Comparison of ENCODE assay signal across 1 cellular context in the genomic region with DNA sequence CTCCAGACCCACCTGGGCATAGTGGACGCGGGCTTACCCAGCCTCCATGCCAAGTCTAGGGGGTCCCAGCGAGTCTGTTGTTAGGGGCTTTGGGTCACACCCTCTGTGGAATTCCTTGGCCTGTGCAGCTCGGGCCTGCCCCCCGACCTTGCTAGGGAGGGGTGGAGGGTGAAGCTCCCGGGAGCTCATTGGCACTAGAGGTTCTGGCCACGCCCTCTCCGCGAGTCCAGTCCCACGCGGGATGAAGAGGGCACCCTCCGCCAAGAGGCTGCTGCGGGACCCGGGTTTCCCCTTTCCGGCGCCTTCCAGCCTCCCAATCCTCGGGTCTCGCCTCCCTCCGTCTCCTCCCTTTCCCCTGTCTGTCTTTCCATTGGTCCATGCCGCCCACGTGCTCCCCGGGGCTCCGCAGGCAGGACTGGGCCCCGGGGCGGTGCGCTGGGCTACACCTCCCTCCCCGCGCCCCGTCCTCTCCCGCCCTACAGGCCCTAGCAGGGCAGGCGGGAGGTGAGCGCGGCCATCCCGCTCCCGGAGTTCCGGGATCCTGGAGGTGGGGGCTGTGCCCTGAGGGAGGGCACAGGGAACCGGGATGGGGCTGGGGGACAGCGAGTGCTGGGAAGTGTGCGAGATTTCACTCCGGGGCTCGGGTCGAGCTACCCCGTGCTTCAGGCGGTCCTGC.
A peak's percentile ranks its signal among the peaks of the same experiment; 100 is the strongest.
TF ChIP-seq lines count a peak whose summit lies in the region.

No MANE protein-coding gene starts in this region.

TF ChIP-seq in HepG2, 621 proteins besides CTCF, POLR2A, EP300 and RAD21 (continued from another document and continues in another):
- TF ChIP-seq, protein P1, sequence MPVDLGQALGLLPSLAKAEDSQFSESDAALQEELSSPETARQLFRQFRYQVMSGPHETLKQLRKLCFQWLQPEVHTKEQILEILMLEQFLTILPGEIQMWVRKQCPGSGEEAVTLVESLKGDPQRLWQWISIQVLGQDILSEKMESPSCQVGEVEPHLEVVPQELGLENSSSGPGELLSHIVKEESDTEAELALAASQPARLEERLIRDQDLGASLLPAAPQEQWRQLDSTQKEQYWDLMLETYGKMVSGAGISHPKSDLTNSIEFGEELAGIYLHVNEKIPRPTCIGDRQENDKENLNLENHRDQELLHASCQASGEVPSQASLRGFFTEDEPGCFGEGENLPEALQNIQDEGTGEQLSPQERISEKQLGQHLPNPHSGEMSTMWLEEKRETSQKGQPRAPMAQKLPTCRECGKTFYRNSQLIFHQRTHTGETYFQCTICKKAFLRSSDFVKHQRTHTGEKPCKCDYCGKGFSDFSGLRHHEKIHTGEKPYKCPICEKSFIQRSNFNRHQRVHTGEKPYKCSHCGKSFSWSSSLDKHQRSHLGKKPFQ (CRISPR knock-in tag; IDR thresholded peaks at IDR 0.05; ENCODE audit: insufficient replicate concordance), result peak; percentile 37
- TF ChIP-seq, protein P2, sequence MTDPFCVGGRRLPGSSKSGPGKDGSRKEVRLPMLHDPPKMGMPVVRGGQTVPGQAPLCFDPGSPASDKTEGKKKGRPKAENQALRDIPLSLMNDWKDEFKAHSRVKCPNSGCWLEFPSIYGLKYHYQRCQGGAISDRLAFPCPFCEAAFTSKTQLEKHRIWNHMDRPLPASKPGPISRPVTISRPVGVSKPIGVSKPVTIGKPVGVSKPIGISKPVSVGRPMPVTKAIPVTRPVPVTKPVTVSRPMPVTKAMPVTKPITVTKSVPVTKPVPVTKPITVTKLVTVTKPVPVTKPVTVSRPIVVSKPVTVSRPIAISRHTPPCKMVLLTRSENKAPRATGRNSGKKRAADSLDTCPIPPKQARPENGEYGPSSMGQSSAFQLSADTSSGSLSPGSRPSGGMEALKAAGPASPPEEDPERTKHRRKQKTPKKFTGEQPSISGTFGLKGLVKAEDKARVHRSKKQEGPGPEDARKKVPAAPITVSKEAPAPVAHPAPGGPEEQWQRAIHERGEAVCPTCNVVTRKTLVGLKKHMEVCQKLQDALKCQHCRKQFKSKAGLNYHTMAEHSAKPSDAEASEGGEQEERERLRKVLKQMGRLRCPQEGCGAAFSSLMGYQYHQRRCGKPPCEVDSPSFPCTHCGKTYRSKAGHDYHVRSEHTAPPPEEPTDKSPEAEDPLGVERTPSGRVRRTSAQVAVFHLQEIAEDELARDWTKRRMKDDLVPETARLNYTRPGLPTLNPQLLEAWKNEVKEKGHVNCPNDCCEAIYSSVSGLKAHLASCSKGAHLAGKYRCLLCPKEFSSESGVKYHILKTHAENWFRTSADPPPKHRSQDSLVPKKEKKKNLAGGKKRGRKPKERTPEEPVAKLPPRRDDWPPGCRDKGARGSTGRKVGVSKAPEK (CRISPR knock-in tag; IDR thresholded peaks at IDR 0.05; ENCODE audit: borderline replicate concordance), result no peak
- TF ChIP-seq SAP130 (CRISPR knock-in tag; IDR thresholded peaks at IDR 0.05; ENCODE audit: low read depth) (peak; percentile 81), CEBPB (IDR thresholded peaks at IDR 0.05; ENCODE audit: borderline replicate concordance, low read depth, low read length) (no peak), SP140L (CRISPR knock-in tag; IDR thresholded peaks at IDR 0.05; ENCODE audit: borderline replicate concordance) (no peak), ZFP62 (CRISPR knock-in tag; IDR thresholded peaks at IDR 0.05) (no peak), ZNF775 (CRISPR knock-in tag; IDR thresholded peaks at IDR 0.05; ENCODE audit: borderline replicate concordance) (no peak), RBAK (CRISPR knock-in tag; IDR thresholded peaks at IDR 0.05) (no peak), GPN1 (CRISPR knock-in tag; IDR thresholded peaks at IDR 0.05; ENCODE audit: borderline replicate concordance) (no peak), ZNF354B (CRISPR knock-in tag; IDR thresholded peaks at IDR 0.05) (no peak), RBM39 (IDR thresholded peaks at IDR 0.05; ENCODE audit: low read depth, low read length, poor library complexity, severe bottlenecking) (no peak), GTF2F1 (IDR thresholded peaks at IDR 0.05; ENCODE audit: low read length) (no peak), ZNF746 (CRISPR knock-in tag; IDR thresholded peaks at IDR 0.05) (0 out of 2 replicates have a peak, but pooled peaks have one; percentile 44), NBN (conservative IDR thresholded peaks at IDR 0.05) (no peak), ZNF850 (CRISPR knock-in tag; conservative IDR thresholded peaks at IDR 0.05) (no peak), FOXK2 (IDR thresholded peaks at IDR 0.05) (no peak), RFXANK (CRISPR knock-in tag; IDR thresholded peaks at IDR 0.05) (no peak), NR3C1 (CRISPR knock-in tag; IDR thresholded peaks at IDR 0.05) (no peak), ZFP82 (CRISPR knock-in tag; IDR thresholded peaks at IDR 0.05; ENCODE audit: borderline replicate concordance) (peak; percentile 82; the same call in 1 of the 2 replicates), KLF6 (CRISPR knock-in tag; IDR thresholded peaks at IDR 0.05) (peak; percentile 73; the same call in 1 of the 2 replicates), ARHGAP35 (CRISPR knock-in tag; IDR thresholded peaks at IDR 0.05; ENCODE audit: borderline replicate concordance) (no peak; the same call in 1 of the 2 replicates), RFXAP (CRISPR knock-in tag; IDR thresholded peaks at IDR 0.05; ENCODE audit: borderline replicate concordance) (peak; percentile 34), SALL1 (CRISPR knock-in tag; IDR thresholded peaks at IDR 0.05) (peak; percentile 30; the same call in 1 of the 2 replicates), MAFF (IDR thresholded peaks at IDR 0.05; ENCODE audit: low read depth, low read length) (no peak), MTF2 (CRISPR knock-in tag; IDR thresholded peaks at IDR 0.05; ENCODE audit: borderline replicate concordance) (no peak; the same call in 1 of the 2 replicates), SALL2 (CRISPR knock-in tag; IDR thresholded peaks at IDR 0.05) (no peak; the same call in 1 of the 2 replicates), ZNF891 (CRISPR knock-in tag; IDR thresholded peaks at IDR 0.05) (peak; percentile 75; the same call in 1 of the 2 replicates), KMT2A (CRISPR knock-in tag; IDR thresholded peaks at IDR 0.05) (0 out of 2 replicates have a peak, but pooled peaks have one; percentile 46), SNAPC2 (CRISPR knock-in tag; IDR thresholded peaks at IDR 0.05) (0 out of 2 replicates have a peak, but pooled peaks have one; percentile 21), ZSCAN12 (CRISPR knock-in tag; IDR thresholded peaks at IDR 0.05) (no peak), SSRP1 (CRISPR knock-in tag; IDR thresholded peaks at IDR 0.05) (peak; percentile 82; the same call in 1 of the 2 replicates)
- TF ChIP-seq, protein P3, sequence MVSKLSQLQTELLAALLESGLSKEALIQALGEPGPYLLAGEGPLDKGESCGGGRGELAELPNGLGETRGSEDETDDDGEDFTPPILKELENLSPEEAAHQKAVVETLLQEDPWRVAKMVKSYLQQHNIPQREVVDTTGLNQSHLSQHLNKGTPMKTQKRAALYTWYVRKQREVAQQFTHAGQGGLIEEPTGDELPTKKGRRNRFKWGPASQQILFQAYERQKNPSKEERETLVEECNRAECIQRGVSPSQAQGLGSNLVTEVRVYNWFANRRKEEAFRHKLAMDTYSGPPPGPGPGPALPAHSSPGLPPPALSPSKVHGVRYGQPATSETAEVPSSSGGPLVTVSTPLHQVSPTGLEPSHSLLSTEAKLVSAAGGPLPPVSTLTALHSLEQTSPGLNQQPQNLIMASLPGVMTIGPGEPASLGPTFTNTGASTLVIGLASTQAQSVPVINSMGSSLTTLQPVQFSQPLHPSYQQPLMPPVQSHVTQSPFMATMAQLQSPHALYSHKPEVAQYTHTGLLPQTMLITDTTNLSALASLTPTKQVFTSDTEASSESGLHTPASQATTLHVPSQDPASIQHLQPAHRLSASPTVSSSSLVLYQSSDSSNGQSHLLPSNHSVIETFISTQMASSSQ (IDR thresholded peaks at IDR 0.05; ENCODE audit: low read depth), result no peak
- TF ChIP-seq, protein P3 (CRISPR knock-in tag; IDR thresholded peaks at IDR 0.05; ENCODE audit: borderline replicate concordance), result peak; percentile 42; the same call in 1 of the 2 replicates
- TF ChIP-seq, protein P4, sequence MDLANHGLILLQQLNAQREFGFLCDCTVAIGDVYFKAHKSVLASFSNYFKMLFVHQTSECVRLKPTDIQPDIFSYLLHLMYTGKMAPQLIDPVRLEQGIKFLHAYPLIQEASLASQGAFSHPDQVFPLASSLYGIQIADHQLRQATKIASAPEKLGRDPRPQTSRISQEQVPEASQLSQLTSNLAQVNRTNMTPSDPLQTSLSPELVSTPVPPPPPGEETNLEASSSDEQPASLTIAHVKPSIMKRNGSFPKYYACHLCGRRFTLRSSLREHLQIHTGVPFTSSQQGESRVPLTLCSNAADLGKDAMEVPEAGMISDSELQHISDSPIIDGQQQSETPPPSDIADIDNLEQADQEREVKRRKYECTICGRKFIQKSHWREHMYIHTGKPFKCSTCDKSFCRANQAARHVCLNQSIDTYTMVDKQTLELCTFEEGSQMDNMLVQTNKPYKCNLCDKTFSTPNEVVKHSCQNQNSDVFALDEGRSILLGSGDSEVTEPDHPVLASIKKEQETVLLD (CRISPR knock-in tag; IDR thresholded peaks at IDR 0.05; ENCODE audit: low read depth), result peak; percentile 57; the same call in 1 of the 2 replicates
- TF ChIP-seq, protein P5, sequence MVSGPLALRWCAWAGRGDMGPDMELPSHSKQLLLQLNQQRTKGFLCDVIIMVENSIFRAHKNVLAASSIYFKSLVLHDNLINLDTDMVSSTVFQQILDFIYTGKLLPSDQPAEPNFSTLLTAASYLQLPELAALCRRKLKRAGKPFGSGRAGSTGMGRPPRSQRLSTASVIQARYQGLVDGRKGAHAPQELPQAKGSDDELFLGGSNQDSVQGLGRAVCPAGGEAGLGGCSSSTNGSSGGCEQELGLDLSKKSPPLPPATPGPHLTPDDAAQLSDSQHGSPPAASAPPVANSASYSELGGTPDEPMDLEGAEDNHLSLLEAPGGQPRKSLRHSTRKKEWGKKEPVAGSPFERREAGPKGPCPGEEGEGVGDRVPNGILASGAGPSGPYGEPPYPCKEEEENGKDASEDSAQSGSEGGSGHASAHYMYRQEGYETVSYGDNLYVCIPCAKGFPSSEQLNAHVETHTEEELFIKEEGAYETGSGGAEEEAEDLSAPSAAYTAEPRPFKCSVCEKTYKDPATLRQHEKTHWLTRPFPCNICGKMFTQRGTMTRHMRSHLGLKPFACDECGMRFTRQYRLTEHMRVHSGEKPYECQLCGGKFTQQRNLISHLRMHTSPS (CRISPR knock-in tag; IDR thresholded peaks at IDR 0.05; ENCODE audit: low read depth), result peak; percentile 19; the same call in 1 of the 2 replicates
- TF ChIP-seq, protein P6, sequence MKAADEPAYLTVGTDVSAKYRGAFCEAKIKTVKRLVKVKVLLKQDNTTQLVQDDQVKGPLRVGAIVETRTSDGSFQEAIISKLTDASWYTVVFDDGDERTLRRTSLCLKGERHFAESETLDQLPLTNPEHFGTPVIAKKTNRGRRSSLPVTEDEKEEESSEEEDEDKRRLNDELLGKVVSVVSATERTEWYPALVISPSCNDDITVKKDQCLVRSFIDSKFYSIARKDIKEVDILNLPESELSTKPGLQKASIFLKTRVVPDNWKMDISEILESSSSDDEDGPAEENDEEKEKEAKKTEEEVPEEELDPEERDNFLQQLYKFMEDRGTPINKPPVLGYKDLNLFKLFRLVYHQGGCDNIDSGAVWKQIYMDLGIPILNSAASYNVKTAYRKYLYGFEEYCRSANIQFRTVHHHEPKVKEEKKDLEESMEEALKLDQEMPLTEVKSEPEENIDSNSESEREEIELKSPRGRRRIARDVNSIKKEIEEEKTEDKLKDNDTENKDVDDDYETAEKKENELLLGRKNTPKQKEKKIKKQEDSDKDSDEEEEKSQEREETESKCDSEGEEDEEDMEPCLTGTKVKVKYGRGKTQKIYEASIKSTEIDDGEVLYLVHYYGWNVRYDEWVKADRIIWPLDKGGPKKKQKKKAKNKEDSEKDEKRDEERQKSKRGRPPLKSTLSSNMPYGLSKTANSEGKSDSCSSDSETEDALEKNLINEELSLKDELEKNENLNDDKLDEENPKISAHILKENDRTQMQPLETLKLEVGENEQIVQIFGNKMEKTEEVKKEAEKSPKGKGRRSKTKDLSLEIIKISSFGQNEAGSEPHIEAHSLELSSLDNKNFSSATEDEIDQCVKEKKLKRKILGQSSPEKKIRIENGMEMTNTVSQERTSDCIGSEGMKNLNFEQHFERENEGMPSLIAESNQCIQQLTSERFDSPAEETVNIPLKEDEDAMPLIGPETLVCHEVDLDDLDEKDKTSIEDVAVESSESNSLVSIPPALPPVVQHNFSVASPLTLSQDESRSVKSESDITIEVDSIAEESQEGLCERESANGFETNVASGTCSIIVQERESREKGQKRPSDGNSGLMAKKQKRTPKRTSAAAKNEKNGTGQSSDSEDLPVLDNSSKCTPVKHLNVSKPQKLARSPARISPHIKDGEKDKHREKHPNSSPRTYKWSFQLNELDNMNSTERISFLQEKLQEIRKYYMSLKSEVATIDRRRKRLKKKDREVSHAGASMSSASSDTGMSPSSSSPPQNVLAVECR (CRISPR knock-in tag; IDR thresholded peaks at IDR 0.05; ENCODE audit: borderline replicate concordance), result peak; percentile 50; the same call in 1 of the 2 replicates
- TF ChIP-seq, protein P7, sequence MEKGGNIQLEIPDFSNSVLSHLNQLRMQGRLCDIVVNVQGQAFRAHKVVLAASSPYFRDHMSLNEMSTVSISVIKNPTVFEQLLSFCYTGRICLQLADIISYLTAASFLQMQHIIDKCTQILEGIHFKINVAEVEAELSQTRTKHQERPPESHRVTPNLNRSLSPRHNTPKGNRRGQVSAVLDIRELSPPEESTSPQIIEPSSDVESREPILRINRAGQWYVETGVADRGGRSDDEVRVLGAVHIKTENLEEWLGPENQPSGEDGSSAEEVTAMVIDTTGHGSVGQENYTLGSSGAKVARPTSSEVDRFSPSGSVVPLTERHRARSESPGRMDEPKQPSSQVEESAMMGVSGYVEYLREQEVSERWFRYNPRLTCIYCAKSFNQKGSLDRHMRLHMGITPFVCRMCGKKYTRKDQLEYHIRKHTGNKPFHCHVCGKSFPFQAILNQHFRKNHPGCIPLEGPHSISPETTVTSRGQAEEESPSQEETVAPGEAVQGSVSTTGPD (CRISPR knock-in tag; IDR thresholded peaks at IDR 0.05), result no peak
